ENCODE assay signal across 2 cellular contexts in genomic region chr4:1309261-1310010, GRCh38.
TF ChIP-seq lines count a peak whose summit lies in the region.

No MANE protein-coding gene starts in this region.

TF ChIP-seq in GM12891, 5 proteins besides CTCF, POLR2A, EP300 and RAD21 (continued from another document):
- peak; percentile 38; the same call in 1 of the 2 replicates for TF ChIP-seq POU2F2 (IDR thresholded peaks at IDR 0.05; ENCODE audit: low read depth, low read length)

TF ChIP-seq in HepG2, 621 proteins besides CTCF, POLR2A, EP300 and RAD21 (continues in another document):
- no peak for TF ChIP-seq FOXO4 (CRISPR knock-in tag; conservative IDR thresholded peaks at IDR 0.05)
- peak; percentile 29; the same call in 1 of the 2 replicates for TF ChIP-seq TFDP2 (CRISPR knock-in tag; IDR thresholded peaks at IDR 0.05)
- TF ChIP-seq REST (IDR thresholded peaks at IDR 0.05; ENCODE audit: borderline replicate concordance in 1 of 2, low read depth in 1 of 2, low read length in 2 of 2) = no peak
- TF ChIP-seq MXD3 (CRISPR knock-in tag; IDR thresholded peaks at IDR 0.05) = peak; percentile 17; the same call in 1 of the 2 replicates
- TF ChIP-seq MTA1 (CRISPR knock-in tag; IDR thresholded peaks at IDR 0.05; ENCODE audit: borderline replicate concordance) = peak; percentile 54; the same call in 1 of the 2 replicates
- 0 out of 2 replicates have a peak, but pooled peaks have one; percentile 48 for TF ChIP-seq ZNF274 (CRISPR knock-in tag; IDR thresholded peaks at IDR 0.05)
- TF ChIP-seq ZNF205 (CRISPR knock-in tag; IDR thresholded peaks at IDR 0.05) = peak; percentile 20; the same call in 1 of the 2 replicates
- TF ChIP-seq ZNF816 (CRISPR knock-in tag; IDR thresholded peaks at IDR 0.05; ENCODE audit: borderline replicate concordance) = no peak
- TF ChIP-seq UBTF (CRISPR knock-in tag; IDR thresholded peaks at IDR 0.05) = peak; percentile 78
- TF ChIP-seq MLX (CRISPR knock-in tag; IDR thresholded peaks at IDR 0.05) = peak; percentile 54; the same call in 1 of the 2 replicates
- TF ChIP-seq SP5 (CRISPR knock-in tag; IDR thresholded peaks at IDR 0.05; ENCODE audit: borderline replicate concordance, low read depth) = peak; percentile 86
- peak; percentile 50; the same call in 1 of the 2 replicates for TF ChIP-seq SALL1 (CRISPR knock-in tag; IDR thresholded peaks at IDR 0.05)
- TF ChIP-seq PHF8 (CRISPR knock-in tag; IDR thresholded peaks at IDR 0.05) = peak; percentile 50
- TF ChIP-seq HES4 (CRISPR knock-in tag; IDR thresholded peaks at IDR 0.05; ENCODE audit: borderline replicate concordance) = no peak
- peak in 1 of 2 experiments; percentile 48; a peak in 1 of 4 replicates for TF ChIP-seq KLF16 (CRISPR knock-in tag; IDR thresholded peaks at IDR 0.05)
- peak; percentile 46 for TF ChIP-seq MNT (IDR thresholded peaks at IDR 0.05)
- no peak for TF ChIP-seq CREB1 (IDR thresholded peaks at IDR 0.05)
- TF ChIP-seq CREB1 (CRISPR knock-in tag; IDR thresholded peaks at IDR 0.05) = no peak
- TF ChIP-seq NFYB (CRISPR knock-in tag; IDR thresholded peaks at IDR 0.05) = peak; percentile 63
- TF ChIP-seq ZNF335 (CRISPR knock-in tag; IDR thresholded peaks at IDR 0.05) = no peak
- no peak for TF ChIP-seq SRY (CRISPR knock-in tag; IDR thresholded peaks at IDR 0.05)
- TF ChIP-seq SMARCE1 (IDR thresholded peaks at IDR 0.05; ENCODE audit: borderline replicate concordance) = no peak
- TF ChIP-seq HNRNPH1 (optimal IDR thresholded peaks at IDR 0.05; ENCODE audit: low read depth, low read length) = no peak
- TF ChIP-seq SRF (IDR thresholded peaks at IDR 0.05; ENCODE audit: low read depth, low read length) = no peak
- no peak for TF ChIP-seq ZNF580 (CRISPR knock-in tag; IDR thresholded peaks at IDR 0.05; ENCODE audit: borderline replicate concordance, low read depth)
- no peak for TF ChIP-seq GABPA (IDR thresholded peaks at IDR 0.05; ENCODE audit: low read depth, low read length)
- TF ChIP-seq GABPA (CRISPR knock-in tag; IDR thresholded peaks at IDR 0.05; ENCODE audit: low read depth) = peak; percentile 92
- TF ChIP-seq NAIF1 (CRISPR knock-in tag; IDR thresholded peaks at IDR 0.05; ENCODE audit: borderline replicate concordance) = no peak
- TF ChIP-seq DPF2 (CRISPR knock-in tag; IDR thresholded peaks at IDR 0.05; ENCODE audit: borderline replicate concordance, low read depth) = no peak
- TF ChIP-seq ZBTB21 (CRISPR knock-in tag; IDR thresholded peaks at IDR 0.05) = no peak
- no peak for TF ChIP-seq SALL2 (CRISPR knock-in tag; IDR thresholded peaks at IDR 0.05)
- TF ChIP-seq KLF13 (CRISPR knock-in tag; IDR thresholded peaks at IDR 0.05) = no peak
- TF ChIP-seq ARNTL (CRISPR knock-in tag; IDR thresholded peaks at IDR 0.05) = peak; percentile 77; the same call in 1 of the 2 replicates
- no peak for TF ChIP-seq CSRNP2 (CRISPR knock-in tag; conservative IDR thresholded peaks at IDR 0.05; ENCODE audit: low read depth)
- 0 out of 2 replicates have a peak, but pooled peaks have one; percentile 21 for TF ChIP-seq FOSL2 (CRISPR knock-in tag; IDR thresholded peaks at IDR 0.05)
- TF ChIP-seq MED13 (CRISPR knock-in tag; IDR thresholded peaks at IDR 0.05) = no peak
- no peak for TF ChIP-seq ZNF430 (CRISPR knock-in tag; IDR thresholded peaks at IDR 0.05)
- no peak; the same call in 1 of the 2 replicates for TF ChIP-seq ZNF792 (CRISPR knock-in tag; IDR thresholded peaks at IDR 0.05)
- no peak for TF ChIP-seq HNF4G (IDR thresholded peaks at IDR 0.05; ENCODE audit: borderline replicate concordance, low read depth, low read length)
- TF ChIP-seq HNF4G (CRISPR knock-in tag; IDR thresholded peaks at IDR 0.05; ENCODE audit: borderline replicate concordance, low read depth) = no peak
- TF ChIP-seq ATF7-NPFF (CRISPR knock-in tag; IDR thresholded peaks at IDR 0.05; ENCODE audit: low read depth) = peak; percentile 12; the same call in 1 of the 2 replicates
- no peak for TF ChIP-seq ZFYVE20 (CRISPR knock-in tag; IDR thresholded peaks at IDR 0.05; ENCODE audit: borderline replicate concordance, low read depth)
- no peak for TF ChIP-seq ZNF572 (CRISPR knock-in tag; IDR thresholded peaks at IDR 0.05)
- TF ChIP-seq ZNF512 (CRISPR knock-in tag; IDR thresholded peaks at IDR 0.05) = no peak
- no peak for TF ChIP-seq ZNF773 (CRISPR knock-in tag; IDR thresholded peaks at IDR 0.05; ENCODE audit: borderline replicate concordance)
- 0 out of 2 replicates have a peak, but pooled peaks have one; percentile 33 for TF ChIP-seq ZIK1 (CRISPR knock-in tag; IDR thresholded peaks at IDR 0.05; ENCODE audit: borderline replicate concordance, low read depth)
- TF ChIP-seq ZFP1 (CRISPR knock-in tag; IDR thresholded peaks at IDR 0.05) = no peak
- peak; percentile 64; the same call in 1 of the 2 replicates for TF ChIP-seq ZNF33B (CRISPR knock-in tag; IDR thresholded peaks at IDR 0.05)
